1 cellular context compared by ENCODE assay signal in genomic region chr11:44979536-44980399, GRCh38.
TF ChIP-seq lines count a peak whose summit lies in the region.

No MANE protein-coding gene starts in this region.

TF ChIP-seq in HepG2, 621 proteins besides CTCF, POLR2A, EP300 and RAD21 (continued from another document):
- TF ChIP-seq STAT6 (CRISPR knock-in tag; IDR thresholded peaks at IDR 0.05; ENCODE audit: borderline replicate concordance) = no peak
- no peak for TF ChIP-seq ZNF761 (CRISPR knock-in tag; conservative IDR thresholded peaks at IDR 0.05)
- no peak for TF ChIP-seq MATR3 (CRISPR knock-in tag; IDR thresholded peaks at IDR 0.05)
- no peak for TF ChIP-seq ZNF879 (CRISPR knock-in tag; IDR thresholded peaks at IDR 0.05)
- no peak for TF ChIP-seq RORA (CRISPR knock-in tag; IDR thresholded peaks at IDR 0.05)
- TF ChIP-seq, protein P1, sequence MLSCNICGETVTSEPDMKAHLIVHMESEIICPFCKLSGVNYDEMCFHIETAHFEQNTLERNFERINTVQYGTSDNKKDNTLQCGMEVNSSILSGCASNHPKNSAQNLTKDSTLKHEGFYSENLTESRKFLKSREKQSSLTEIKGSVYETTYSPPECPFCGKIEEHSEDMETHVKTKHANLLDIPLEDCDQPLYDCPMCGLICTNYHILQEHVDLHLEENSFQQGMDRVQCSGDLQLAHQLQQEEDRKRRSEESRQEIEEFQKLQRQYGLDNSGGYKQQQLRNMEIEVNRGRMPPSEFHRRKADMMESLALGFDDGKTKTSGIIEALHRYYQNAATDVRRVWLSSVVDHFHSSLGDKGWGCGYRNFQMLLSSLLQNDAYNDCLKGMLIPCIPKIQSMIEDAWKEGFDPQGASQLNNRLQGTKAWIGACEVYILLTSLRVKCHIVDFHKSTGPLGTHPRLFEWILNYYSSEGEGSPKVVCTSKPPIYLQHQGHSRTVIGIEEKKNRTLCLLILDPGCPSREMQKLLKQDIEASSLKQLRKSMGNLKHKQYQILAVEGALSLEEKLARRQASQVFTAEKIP (CRISPR knock-in tag; IDR thresholded peaks at IDR 0.05; ENCODE audit: borderline replicate concordance) = no peak
- no peak for TF ChIP-seq HHEX (CRISPR knock-in tag; IDR thresholded peaks at IDR 0.05)
- TF ChIP-seq ZNF143 (CRISPR knock-in tag; IDR thresholded peaks at IDR 0.05) = no peak
- peak; percentile 9; the same call in 1 of the 2 replicates for TF ChIP-seq CREB1 (IDR thresholded peaks at IDR 0.05)
- no peak for TF ChIP-seq CREB1 (CRISPR knock-in tag; IDR thresholded peaks at IDR 0.05)
- no peak for TF ChIP-seq ZBTB26 (CRISPR knock-in tag; IDR thresholded peaks at IDR 0.05; ENCODE audit: borderline replicate concordance)
- TF ChIP-seq LCORL (IDR thresholded peaks at IDR 0.05) = no peak
- TF ChIP-seq LCORL (CRISPR knock-in tag; IDR thresholded peaks at IDR 0.05) = no peak
- no peak for TF ChIP-seq ZNF770 (CRISPR knock-in tag; IDR thresholded peaks at IDR 0.05)
- TF ChIP-seq ZNF629 (CRISPR knock-in tag; conservative IDR thresholded peaks at IDR 0.05) = peak; percentile 29; the same call in 1 of the 2 replicates
- no peak for TF ChIP-seq PHF20 (CRISPR knock-in tag; IDR thresholded peaks at IDR 0.05)
- no peak for TF ChIP-seq ZNF598 (CRISPR knock-in tag; IDR thresholded peaks at IDR 0.05; ENCODE audit: borderline replicate concordance)
- no peak for TF ChIP-seq ZNF775 (CRISPR knock-in tag; IDR thresholded peaks at IDR 0.05; ENCODE audit: borderline replicate concordance)
